In genomic region chr11:11179239-11179638, GRCh38 we compare ENCODE assay signal across 11 cellular contexts.
DNase-seq lines count a peak whose midpoint lies in the region; ATAC-seq and TF ChIP-seq lines count a peak whose summit lies in the region.
"Had no signal": no experiment of that assay in that cellular context is flagged by ENCODE, and none has a peak within 500 bp of the region (broad histone marks: within the 10 kb centered on the region; RNA-seq: fewer than 3 reads in every experiment).

No MANE protein-coding gene starts in this region.

- peak; percentile 93 for DNase-seq in AG08395 (ENCODE audit: low spot score)
- DNase-seq in NCI-H226, result peak; percentile 66
- no peak for DNase-seq in esophagus muscularis mucosa (ENCODE audit: extremely low spot score)
- no peak for DNase-seq in neural crest cell (ENCODE audit: low read depth, low spot score)
- DNase-seq in NCI-H345 (lab: John Stamatoyannopoulos, UW), result no peak
- no peak for DNase-seq in HK-2 (ENCODE audit: unreplicated experiment)
- DNase-seq: activated CD4-positive, alpha-beta T cell treated with anti-CD3 and anti-CD28 coated beads for 4 hours; cerebellar nuclear complex; DND-41 had no signal

- no peaks in the 10 kb centered on the region for H3K36me3 ChIP-seq in esophagus muscularis mucosa

- peaks cover 0 to 42% (median 33%) of the 10 kb centered on the region in 4 donors for H3K4me1 ChIP-seq in esophagus muscularis mucosa

- no peaks in the 10 kb centered on the region for H3K27me3 Mint-ChIP-seq in neural crest cell (ENCODE audit: low read depth)

- peaks cover 23% of the 10 kb centered on the region for H3K4me1 Mint-ChIP-seq in neural crest cell

- H3K27ac ChIP-seq in esophagus muscularis mucosa (replicated peaks in 1 of 4), result peak overlapping the region; percentile 64 to 79 (median 72)

- ATAC-seq in HG03342 (IDR thresholded peaks at IDR 0.05; ENCODE audit: unreplicated experiment) (no peak), GM19455 (IDR thresholded peaks at IDR 0.05; ENCODE audit: unreplicated experiment) (no peak)

- H3K9me3 ChIP-seq in esophagus muscularis mucosa, result no peaks in the 10 kb centered on the region

- no peak for TF ChIP-seq EP300 in esophagus muscularis mucosa (IDR thresholded peaks at IDR 0.05)

- no peak for TF ChIP-seq POLR2A in esophagus muscularis mucosa (IDR thresholded peaks at IDR 0.05; ENCODE audit: low read depth)

- TF ChIP-seq CTCF in esophagus muscularis mucosa (IDR thresholded peaks at IDR 0.05), result no peak
- no peak for TF ChIP-seq CTCF in neural crest cell (conservative IDR thresholded peaks at IDR 0.05)

- no peaks in the 10 kb centered on the region for H3K27me3 ChIP-seq in esophagus muscularis mucosa

- H3K9me3 Mint-ChIP-seq in neural crest cell, result no peaks in the 10 kb centered on the region

- H3K27ac Mint-ChIP-seq in neural crest cell (ENCODE audit: unreplicated experiment), result peak overlapping the region; percentile 83

- H3K4me3 ChIP-seq in esophagus muscularis mucosa, result no peak overlapping the region

- H3K36me3 Mint-ChIP-seq in neural crest cell (ENCODE audit: low read depth), result no peaks in the 10 kb centered on the region

- peak overlapping the region; percentile 44 for H3K4me3 Mint-ChIP-seq in neural crest cell

- intact Hi-C loops in esophagus muscularis mucosa (cut with DNase I), result no loop called here

Comparison
In these comparisons a context has a peak if more than half of its experiments do, and no peak if none do; other contexts are left out.
1. DNase-seq: peak in AG08395 (single experiment) and NCI-H226 (single experiment); none in esophagus muscularis mucosa (single experiment), neural crest cell (single experiment), NCI-H345 (single experiment) and HK-2 (single experiment).